Comparison of ENCODE assay signal across 9 cellular contexts in the genomic region with DNA sequence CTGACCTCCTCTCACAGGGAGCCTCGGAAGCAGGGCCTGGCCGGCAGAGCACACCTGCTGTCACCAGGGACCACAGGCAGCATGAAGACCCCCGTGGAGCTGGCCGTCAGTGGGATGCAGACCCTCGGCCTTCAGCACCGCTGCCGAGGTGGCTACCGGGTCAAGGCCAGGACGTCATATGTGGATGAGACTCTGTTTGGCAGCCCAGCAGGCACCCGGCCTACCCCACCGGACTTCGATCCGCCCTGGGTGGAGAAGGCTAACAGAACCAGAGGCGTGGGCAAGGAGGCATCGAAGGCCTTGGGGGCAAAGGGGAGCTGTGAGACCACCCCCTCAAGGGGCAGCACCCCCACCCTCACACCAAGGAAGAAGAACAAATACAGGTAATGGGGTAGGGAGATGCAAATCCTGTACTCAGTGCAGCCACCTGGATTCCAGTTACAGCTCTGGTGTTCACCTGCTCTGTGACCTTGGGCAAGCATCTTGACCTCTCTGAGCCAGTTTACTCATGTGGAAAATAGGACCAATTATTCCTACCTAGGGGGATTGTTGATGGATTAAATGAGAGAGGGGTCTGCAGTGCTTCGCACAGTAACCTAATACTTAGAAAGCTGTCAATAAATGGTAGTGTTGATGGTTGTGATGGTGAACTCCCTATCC. TPM values are rescaled to one million over a fixed set of nuclear protein-coding genes. Genes with fewer than 3 reads are reported as not detected.
DNase-seq lines count a peak whose midpoint lies in the region; ATAC-seq, FAIRE-seq and TF ChIP-seq lines count a peak whose summit lies in the region.
"Had no signal": no experiment of that assay in that cellular context is flagged by ENCODE, and none has a peak within 500 bp of the region (broad histone marks: within the 10 kb centered on the region; RNA-seq: fewer than 3 reads in every experiment).

No MANE protein-coding gene starts in this region.

- H3K27ac Mint-ChIP-seq in type B pancreatic cell, result peak overlapping the region; percentile 92

- ATAC-seq in heart right ventricle (no peak), Right ventricle myocardium inferior (no peak), right lobe of liver (peak; percentile 15 to 33 (median 32))

- TF ChIP-seq POLR2A in adrenal gland (IDR thresholded peaks at IDR 0.05) (no peak), right lobe of liver (IDR thresholded peaks at IDR 0.05) (no peak)

- peaks cover 3 to 37% (median 27%) of the 10 kb centered on the region in 9 donors for H3K4me1 ChIP-seq in heart right ventricle
- peaks cover 16 to 35% of the 10 kb centered on the region in 2 donors for H3K4me1 ChIP-seq in adrenal gland (replicated peaks in 1 of 2)
- peaks cover 0 to 35% (median 8%) of the 10 kb centered on the region in 4 donors for H3K4me1 ChIP-seq in right lobe of liver

- WGBS in heart right ventricle, 2 donors, result 83 to 85% methylated on average over 16 of the region's 16 CpGs
- 47 to 100% (median 57%) methylated on average over 1 to 16 of the region's 16 CpGs for WGBS in adrenal gland, 4 donors
- 63% methylated on average over 3 of the region's 16 CpGs for WGBS in right lobe of liver (ENCODE audit: insufficient coverage, low coverage, low lambda C conversion rate, missing lambda C conversion rate)

- H3K4me1 Mint-ChIP-seq in type B pancreatic cell (ENCODE audit: unreplicated experiment), result peaks cover 20% of the 10 kb centered on the region

- no peaks in the 10 kb centered on the region for H3K27me3 Mint-ChIP-seq in type B pancreatic cell

- intact Hi-C loops in heart right ventricle (cut with DNase I) (loop anchor here in 1 of 10 donors (5.0 kb wide), 1 partner anchor 36 kb away; the partner anchor contains the start of gene TPCN1), Right ventricle myocardium inferior (cut with DNase I) (no loop called here), adrenal gland (cut with DNase I) (loop anchor here in 1 of 2 donors (10.0 kb wide), 1 partner anchor 238 kb away; the partner anchor contains the start of gene SDSL), right lobe of liver (cut with DNase I) (no loop called here)

- FAIRE-seq in RCC 7860 (lab: Jason Lieb, UNC), result no peak
- no peak for FAIRE-seq in GM19239 (lab: Jason Lieb, UNC)

- peaks cover 15% of the 10 kb centered on the region for H3K36me3 Mint-ChIP-seq in type B pancreatic cell

- H3K9me3 ChIP-seq in heart right ventricle (no peaks in the 10 kb centered on the region), adrenal gland (replicated peaks in 1 of 3) (no peaks in the 10 kb centered on the region), right lobe of liver (no peaks in the 10 kb centered on the region)

- H3K36me3 ChIP-seq in heart right ventricle, result peaks cover 0 to 45% (median 5%) of the 10 kb centered on the region in 9 donors
- H3K36me3 ChIP-seq in adrenal gland (replicated peaks in 1 of 2), result peaks cover 0 to 14% of the 10 kb centered on the region in 2 donors
- H3K36me3 ChIP-seq in right lobe of liver, result peaks cover 0 to 18% (median 3%) of the 10 kb centered on the region in 4 donors

- H3K27ac ChIP-seq in heart right ventricle, result no peak overlapping the region
- peak overlapping the region in 4 of 5 donors; percentile 26 to 98 (median 94) for H3K27ac ChIP-seq in adrenal gland
- H3K27ac ChIP-seq in right lobe of liver, result peak overlapping the region; percentile 8 to 98 (median 97)

- H3K9me3 Mint-ChIP-seq in type B pancreatic cell, result no peaks in the 10 kb centered on the region

- TF ChIP-seq CTCF in heart right ventricle (IDR thresholded peaks at IDR 0.05) (no peak), adrenal gland (IDR thresholded peaks at IDR 0.05) (no peak), right lobe of liver (IDR thresholded peaks at IDR 0.05) (no peak), type B pancreatic cell (conservative IDR thresholded peaks at IDR 0.05) (no peak)

- H3K4me3 Mint-ChIP-seq in type B pancreatic cell, result peak overlapping the region; percentile 94

- DNase-seq in heart right ventricle, result no peak
- no peak for DNase-seq in Right ventricle myocardium inferior (ENCODE audit: missing footprints)
- peak in 5 of 7 donors; percentile 48 to 59 (median 52) for DNase-seq in adrenal gland
- DNase-seq in right lobe of liver, result peak; percentile 57 to 85 (median 82)
- no peak for DNase-seq in type B pancreatic cell (ENCODE audit: extremely low spot score, unreplicated experiment)
- DNase-seq in RCC 7860 (ENCODE audit: low spot score), result no peak
- no peak for DNase-seq in GM19239 (ENCODE audit: insufficient read length, low spot score)
- DNase-seq in NOMO-1 treated with DMSO at 0.1 percent for 48 hours (lab: John Stamatoyannopoulos, UW; ENCODE audit: unreplicated experiment), result no peak
- DNase-seq: DMS79 treated with DMSO at 0.1 percent for 48 hours had no signal

- peak overlapping the region in 6 of 10 donors; percentile 77 to 100 (median 90) for H3K4me3 ChIP-seq in heart right ventricle
- H3K4me3 ChIP-seq in adrenal gland, result peak overlapping the region in 1 of 4 donors; percentile 68
- H3K4me3 ChIP-seq in right lobe of liver, result peak overlapping the region; percentile 91 to 98 (median 97)

- H3K27me3 ChIP-seq in heart right ventricle (no peaks in the 10 kb centered on the region), adrenal gland (no peaks in the 10 kb centered on the region), right lobe of liver (no peaks in the 10 kb centered on the region)

RNA-seq across cellular contexts. Expression of gene RITA1, which starts 1.3 kb away (rescaled TPM):
- total RNA-seq in heart right ventricle (10 to 100 TPM; 11.9 to 20.8 (median 14.4) TPM), Right ventricle myocardium inferior (18.1 TPM), adrenal gland (10 to 100 TPM; 32.5 to 84.1 (median 42.5) TPM), right lobe of liver (10 to 100 TPM; 11.1 to 33.0 (median 22.3) TPM), type B pancreatic cell (ENCODE audit: low replicate concordance) (19.0 and 21.7 TPM in 2 replicates)
- polyA plus RNA-seq in heart right ventricle (1 to 10 TPM; 8.0 to 9.9 TPM), adrenal gland (10 to 100 TPM; 17.5 to 19.6 (median 18.6) TPM)

RNA-seq across cellular contexts. Expression of gene DDX54, which starts 1.5 kb away (rescaled TPM):
- 10 to 100 TPM; 33.3 to 46.5 (median 37.5) TPM for total RNA-seq in heart right ventricle
- polyA plus RNA-seq in heart right ventricle, result 10 to 100 TPM; 16.5 to 52.7 TPM
- total RNA-seq in Right ventricle myocardium inferior, result 38.5 TPM
- 100 to 1,000 TPM in 2 of 8 donors, 10 to 100 TPM in 6; 62.0 to 109 (median 79.9) TPM for total RNA-seq in adrenal gland
- 10 to 100 TPM; 27.9 to 60.5 (median 44.4) TPM for polyA plus RNA-seq in adrenal gland
- total RNA-seq in right lobe of liver, result 10 to 100 TPM; 22.8 to 43.8 (median 31.1) TPM
- 53.9 and 66.1 TPM in 2 replicates for total RNA-seq in type B pancreatic cell (ENCODE audit: low replicate concordance)

RNA-seq across cellular contexts. Expression of gene TPCN1, which starts 34.5 kb away (rescaled TPM):
- total RNA-seq in heart right ventricle (100 to 1,000 TPM in 8 of 10 donors, 10 to 100 TPM in 2; 81.9 to 163 (median 127) TPM), Right ventricle myocardium inferior (120 TPM), adrenal gland (100 to 1,000 TPM in 3 of 8 donors, 10 to 100 TPM in 5; 50.4 to 144 (median 90.5) TPM), right lobe of liver (10 to 100 TPM; 18.0 to 34.6 (median 28.3) TPM), type B pancreatic cell (ENCODE audit: low replicate concordance) (55.6 and 103 TPM in 2 replicates)
- polyA plus RNA-seq in heart right ventricle (100 to 1,000 TPM in 1 of 2 donors, 10 to 100 TPM in 1; 16.4 to 147 TPM), adrenal gland (100 to 1,000 TPM in 1 of 3 donors, 10 to 100 TPM in 2; 35.1 to 198 (median 80.6) TPM)

RNA-seq across cellular contexts. Expression of gene CFAP73, which starts 37.3 kb away (rescaled TPM):
- not detected for total RNA-seq in heart right ventricle
- under 1 TPM in 1 of 2 donors, not detected in 1; 0.10 TPM for polyA plus RNA-seq in heart right ventricle
- not detected for total RNA-seq in Right ventricle myocardium inferior
- under 1 TPM in 2 of 8 donors, not detected in 6; 0.14 to 0.28 TPM for total RNA-seq in adrenal gland
- polyA plus RNA-seq in adrenal gland, result under 1 TPM in 2 of 3 donors, not detected in 1; 0.24 to 0.57 TPM
- total RNA-seq in right lobe of liver, result under 1 TPM in 1 of 6 experiments, not detected in 5; 0.15 TPM
- 0.27 and 0.81 TPM in 2 replicates for total RNA-seq in type B pancreatic cell (ENCODE audit: low replicate concordance)

RNA-seq across cellular contexts. Expression of gene RASAL1, which starts 51.2 kb away (rescaled TPM):
- not detected for total RNA-seq in heart right ventricle
- not detected for polyA plus RNA-seq in heart right ventricle
- not detected for total RNA-seq in Right ventricle myocardium inferior
- 10 to 100 TPM; 22.6 to 90.4 (median 43.3) TPM for total RNA-seq in adrenal gland
- 10 to 100 TPM; 38.9 to 54.2 (median 40.7) TPM for polyA plus RNA-seq in adrenal gland
- total RNA-seq in right lobe of liver, result under 1 TPM in 4 of 6 experiments, not detected in 2; 0.10 to 0.24 (median 0.15) TPM
- 0.58 and 2.7 TPM in 2 replicates for total RNA-seq in type B pancreatic cell (ENCODE audit: low replicate concordance)

Comparison
In these comparisons a context has a peak if more than half of its experiments do, and no peak if none do; other contexts are left out.
1. ATAC-seq: peak in right lobe of liver (4 of 4); none in heart right ventricle (0 of 8) and Right ventricle myocardium inferior (single experiment).
2. DNase-seq: peak in adrenal gland (5 of 7) and right lobe of liver (3 of 3); none in heart right ventricle (0 of 2), Right ventricle myocardium inferior (single experiment), type B pancreatic cell (single experiment), RCC 7860 (single experiment), GM19239 (single experiment) and NOMO-1 treated with DMSO at 0.1 percent for 48 hours (single experiment).
3. H3K27ac ChIP-seq: peak in adrenal gland (4 of 5) and right lobe of liver (3 of 3); none in heart right ventricle (0 of 10).